ENCODE assay signal across 8 cellular contexts in the genomic region with DNA sequence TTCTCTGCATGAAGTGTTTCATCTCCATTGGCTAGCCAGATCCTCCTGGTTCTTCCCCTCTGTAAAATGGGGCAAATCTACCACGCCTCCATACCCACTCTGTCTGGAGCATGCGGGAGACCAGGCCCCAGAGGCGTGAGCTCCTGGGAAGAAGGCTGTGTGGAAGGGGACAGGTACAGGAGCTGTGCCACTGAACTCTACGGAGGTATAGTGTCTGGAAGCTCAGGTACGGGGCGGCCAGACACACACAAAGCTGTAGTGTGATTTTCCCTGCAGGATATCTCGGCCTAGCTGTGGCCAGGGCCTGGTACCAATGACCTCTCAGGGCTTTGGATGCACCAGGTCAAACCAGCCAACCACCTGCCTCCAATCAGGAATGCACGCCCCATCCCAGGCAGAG. TPM values are rescaled to one million over a fixed set of nuclear protein-coding genes. Genes with fewer than 3 reads are reported as not detected.
DNase-seq lines count a peak whose midpoint lies in the region; ATAC-seq and TF ChIP-seq lines count a peak whose summit lies in the region.
"Not testable (repeated sequence)": the region's sequence is repeated elsewhere in the genome, so short reads cannot be mapped to it uniquely, and the experiment has no call there.
"Had no signal": no experiment of that assay in that cellular context is flagged by ENCODE, and none has a peak within 500 bp of the region (broad histone marks: within the 10 kb centered on the region; RNA-seq: fewer than 3 reads in every experiment).

No MANE protein-coding gene starts in this region.

- CTCF ChIA-PET in HCT116 (lab: Charles Lee) = not testable (repeated sequence)

- not testable (repeated sequence) for H3K27ac Mint-ChIP-seq in mesothelial cell of epicardium

- H2AFZ ChIP-seq in HCT116 (ENCODE audit: low read depth, low read length, poor library complexity, severe bottlenecking) = not testable (repeated sequence)

- POLR2A ChIA-PET in HCT116 (lab: Charles Lee) = not testable (repeated sequence)

- H3K9ac ChIP-seq in HCT116 (ENCODE audit: low read length) = not testable (repeated sequence)

- TF ChIP-seq POLR2A in HCT116 (IDR thresholded peaks at IDR 0.05; ENCODE audit: borderline replicate concordance, extremely low read depth, insufficient read depth, insufficient read length) = not testable (repeated sequence)

- not testable (repeated sequence) for BruUV-seq in HCT116 (replicated peaks; lab: Mats Ljungman, UMichigan)

- not testable (repeated sequence) for H3K36me3 ChIP-seq in HCT116 (ENCODE audit: control insufficient read depth in 1 of 2, insufficient read depth in 2 of 2, low read length in 2 of 2); RWPE2 (ENCODE audit: low read depth); left lung

- not testable (repeated sequence) for H3K36me3 Mint-ChIP-seq in mesothelial cell of epicardium

- H3K4me2 ChIP-seq in HCT116 (ENCODE audit: low read length) = not testable (repeated sequence)

- ATAC-seq in HCT116 (peak; percentile 22; the same call in 1 of the 2 replicates), RWPE2 (ENCODE audit: low read depth) (peak; percentile 29; the same call in 2 of the 3 replicates), esophagus mucosa (peak; percentile 8), left lung (peak; percentile 32), sciatic nerve (peak; percentile 19)
- peak; percentile 29 for ATAC-seq in stimulated activated naive CD8-positive, alpha-beta T cell treated with anti-CD3 and anti-CD28 coated beads, Interleukin-15, Interleukin-2, amounts not matched to agents 100 U/mL and 50 U/mL, for 24 hours

- not testable (repeated sequence) for H3K27ac ChIP-seq in HCT116 (ENCODE audit: low read depth, low read length); RWPE2 (ENCODE audit: poor library complexity, severe bottlenecking); left lung

- H3K4me3 ChIP-seq in HCT116 (replicated peaks in 1 of 2; ENCODE audit: low read depth in 1 of 2, low read length in 2 of 2); RWPE2 (ENCODE audit: severe bottlenecking); left lung: not testable (repeated sequence)

- H3K9me3 ChIP-seq in HCT116 (ENCODE audit: control insufficient read depth in 1 of 2, insufficient read depth in 1 of 2, low read depth in 1 of 2, low read length in 2 of 2); RWPE2 (ENCODE audit: severe bottlenecking); left lung: not testable (repeated sequence)

- peaks cover 16% of the 10 kb centered on the region for H3K4me1 Mint-ChIP-seq in mesothelial cell of epicardium

- H3K4me3 Mint-ChIP-seq in mesothelial cell of epicardium = peak overlapping the region; percentile 0

- H3K79me2 ChIP-seq in HCT116 (ENCODE audit: insufficient read depth, low read length) = not testable (repeated sequence)

- not testable (repeated sequence) for DNase-seq in HCT116 (ENCODE audit: low read depth, low spot score); RWPE2 (ENCODE audit: low spot score); left lung; mesothelial cell of epicardium (ENCODE audit: low spot score in 2 of 2, unreplicated experiment in 2 of 2); sciatic nerve (ENCODE audit: low spot score); stimulated activated naive CD8-positive, alpha-beta T cell treated with anti-CD3 and anti-CD28 coated beads, Interleukin-15, Interleukin-2, amounts not matched to agents 100 U/mL and 50 U/mL, for 24 hours

- not testable (repeated sequence) for H4K20me1 ChIP-seq in HCT116 (ENCODE audit: insufficient read depth)

- not testable (repeated sequence) for H3K4me1 ChIP-seq in HCT116 (ENCODE audit: control insufficient read depth in 1 of 2, insufficient read depth in 2 of 2, low read length in 2 of 2); RWPE2 (ENCODE audit: insufficient read depth, poor library complexity, severe bottlenecking); left lung

- RAD21 ChIA-PET in HCT116 (lab: Charles Lee; ENCODE audit: low non-redundant PET in 1 of 2, low total read pairs in 2 of 2, uncharacterized antibody in 2 of 2, unreplicated experiment in 2 of 2) = not testable (repeated sequence)

- TF ChIP-seq RAD21 in HCT116 (IDR thresholded peaks at IDR 0.05; ENCODE audit: low read depth) = not testable (repeated sequence)

- TF ChIP-seq CTCF in HCT116 (IDR thresholded peaks at IDR 0.05 in 2 of 3, conservative IDR thresholded peaks at IDR 0.05 in 1 of 3; ENCODE audit: borderline replicate concordance in 1 of 3, insufficient read depth in 1 of 3, low read depth in 2 of 3, low read length in 2 of 3); RWPE2 (IDR thresholded peaks at IDR 0.05; ENCODE audit: poor library complexity, severe bottlenecking); left lung (IDR thresholded peaks at IDR 0.05); mesothelial cell of epicardium (IDR thresholded peaks at IDR 0.05; ENCODE audit: unreplicated experiment): not testable (repeated sequence)

- intact Hi-C loops in HCT116 (cut with micrococcal nuclease); left lung (cut with DNase I); sciatic nerve (cut with DNase I): not testable (repeated sequence)

- not testable (repeated sequence) for H3K9me3 Mint-ChIP-seq in mesothelial cell of epicardium

- H3K9me2 ChIP-seq in HCT116 (ENCODE audit: insufficient read depth) = not testable (repeated sequence)

- H3K27me3 ChIP-seq in HCT116 (ENCODE audit: insufficient read depth, low read length) = peaks cover 24% of the 10 kb centered on the region; the same call in 1 of the 2 replicates
- H3K27me3 ChIP-seq in RWPE2 (ENCODE audit: insufficient read depth, poor library complexity, severe bottlenecking) = peaks cover 48% of the 10 kb centered on the region
- H3K27me3 ChIP-seq in left lung = peaks cover 10 to 73% of the 10 kb centered on the region in 2 donors

- H3K27me3 Mint-ChIP-seq in mesothelial cell of epicardium (ENCODE audit: low read depth) = peaks cover 77% of the 10 kb centered on the region

RNA-seq across cellular contexts. Expression of a gene that starts 10.0 kb away (rescaled TPM):
- total RNA-seq in HCT116 (2021; ENCODE audit: unreplicated experiment) (not detected), esophagus mucosa (0.28 TPM), left lung (1 to 10 TPM in 1 of 2 donors, under 1 TPM in 1; 0.64 to 1.4 TPM), mesothelial cell of epicardium (7.4 to 8.8 TPM (median 8.5 TPM) in 3 replicates), sciatic nerve (6.8 TPM)
- not detected in 2 replicates for polyA plus RNA-seq in HCT116 (2012)
- total RNA-seq: A172 had no signal
